Comparison of ENCODE assay signal across 9 cellular contexts in genomic region chr7:107948645-107949442, GRCh38. TPM values are rescaled to one million over a fixed set of nuclear protein-coding genes. Genes with fewer than 3 reads are reported as not detected.
DNase-seq lines count a peak whose midpoint lies in the region; TF ChIP-seq lines count a peak whose summit lies in the region.
"Had no signal": no experiment of that assay in that cellular context is flagged by ENCODE, and none has a peak within 500 bp of the region (broad histone marks: within the 10 kb centered on the region; RNA-seq: fewer than 3 reads in every experiment).

No MANE protein-coding gene starts in this region.

- intact Hi-C loops in tibial artery (cut with DNase I; ENCODE audit: low total_unique reads): no loop called here

- H3K4me1 ChIP-seq in tibial artery: peaks cover 0 to 26% (median 3%) of the 10 kb centered on the region in 4 donors

- DNase-seq in HT-29 (ENCODE audit: low spot score) (peak; percentile 52), astrocyte of the spinal cord (ENCODE audit: low read depth, low spot score) (peak; percentile 93), kidney tubule cell (ENCODE audit: low spot score) (peak; percentile 78), tibial artery (no peak), D341Med (ENCODE audit: low spot score) (no peak), NCI-H1436 (lab: John Stamatoyannopoulos, UW) (no peak), NCI-H345 (lab: John Stamatoyannopoulos, UW) (no peak)
- DNase-seq: effector CD4-positive, alpha-beta T cell; MM.1S had no signal

- H3K27ac ChIP-seq in tibial artery: peak overlapping the region; percentile 32 to 42

- no peaks in the 10 kb centered on the region for H3K27me3 ChIP-seq in tibial artery

- H3K4me3 ChIP-seq in astrocyte of the spinal cord (ENCODE audit: low read depth, low read length) (no peak overlapping the region), tibial artery (no peak overlapping the region)

- no peak for TF ChIP-seq CTCF in astrocyte of the spinal cord (IDR thresholded peaks at IDR 0.05; ENCODE audit: low read depth, low read length)
- TF ChIP-seq CTCF in tibial artery (IDR thresholded peaks at IDR 0.05): no peak

- in situ Hi-C loops in astrocyte of the spinal cord (cut with HindIII; ENCODE audit: low sequenced_read_pairs): no loop called here

- H3K9me3 ChIP-seq in tibial artery: no peaks in the 10 kb centered on the region

- H3K36me3 ChIP-seq in tibial artery: peaks cover 0 to 22% (median 0%) of the 10 kb centered on the region in 3 donors

RNA-seq across cellular contexts. Expression of gene LAMB1, which starts 54.1 kb away (rescaled TPM):
- total RNA-seq in HT-29 (2014; rRNA removed; shearing (Covaris generic)): 29.4 and 46.6 TPM in 2 replicates

RNA-seq across cellular contexts. Expression of gene DLD, which starts 57.9 kb away (rescaled TPM):
- 32.8 and 36.0 TPM in 2 replicates for total RNA-seq in HT-29 (2014; rRNA removed; shearing (Covaris generic))

Comparison
In these comparisons a context has a peak if more than half of its experiments do, and no peak if none do; other contexts are left out.
1. DNase-seq: peak in HT-29 (single experiment), astrocyte of the spinal cord (single experiment) and kidney tubule cell (single experiment); none in tibial artery (0 of 2), D341Med (single experiment), NCI-H1436 (single experiment) and NCI-H345 (single experiment).